1 cellular context compared by ENCODE assay signal in genomic region chr18:8468911-8469310, GRCh38.
TF ChIP-seq lines count a peak whose summit lies in the region.

No MANE protein-coding gene starts in this region.

TF ChIP-seq in HepG2, 621 proteins besides CTCF, POLR2A, EP300 and RAD21:
- no peak for TF ChIP-seq ZNF574 (CRISPR knock-in tag; IDR thresholded peaks at IDR 0.05)
- no peak for TF ChIP-seq ZSCAN25 (CRISPR knock-in tag; IDR thresholded peaks at IDR 0.05)
